12 cellular contexts compared by ENCODE assay signal in genomic region chr17:35046245-35046644, GRCh38. TPM values are rescaled to one million over a fixed set of nuclear protein-coding genes. Genes with fewer than 3 reads are reported as not detected.
A peak's percentile ranks its signal among the peaks of the same experiment; 100 is the strongest.
DNase-seq lines count a peak whose midpoint lies in the region; ATAC-seq and TF ChIP-seq lines count a peak whose summit lies in the region.
"Had no signal": no experiment of that assay in that cellular context is flagged by ENCODE, and none has a peak within 500 bp of the region (broad histone marks: within the 10 kb centered on the region; RNA-seq: fewer than 3 reads in every experiment).

No MANE protein-coding gene starts in this region.

- H3K4me1 ChIP-seq in MM.1S (ENCODE audit: low read length) (peaks cover 26% of the 10 kb centered on the region), osteoblast (ENCODE audit: insufficient read depth, low read length) (peaks cover 12% of the 10 kb centered on the region), lower lobe of right lung (peaks cover 29% of the 10 kb centered on the region)

- TF ChIP-seq CTCF in GM12864 (IDR thresholded peaks at IDR 0.05; ENCODE audit: low read depth, low read length, missing control alignments) (no peak), MM.1S (IDR thresholded peaks at IDR 0.05; ENCODE audit: low read length) (no peak), osteoblast (IDR thresholded peaks at IDR 0.05; ENCODE audit: extremely low read depth, low read depth, low read length) (no peak), lower lobe of right lung (IDR thresholded peaks at IDR 0.05) (no peak)

- H3K79me2 ChIP-seq in MM.1S (ENCODE audit: low read length), result peaks cover 53% of the 10 kb centered on the region
- H3K79me2 ChIP-seq in osteoblast (ENCODE audit: insufficient read depth, low read length), result peaks cover 53% of the 10 kb centered on the region

- no peaks in the 10 kb centered on the region for H3K27me3 Mint-ChIP-seq in dendritic cell treated with granulocyte-macrophage colony-stimulating factor and Interleukin-4, amounts not matched to agents 40 ng/mL and 50 ng/mL, for 4 days

- peak overlapping the region; percentile 45; the same call in 1 of the 2 replicates for H3K9ac ChIP-seq in MM.1S (ENCODE audit: low read length)

- H3K4me3 ChIP-seq in GM12864 (ENCODE audit: low read depth, low read length) (peak overlapping the region; percentile 39), MM.1S (ENCODE audit: low read length) (peak overlapping the region; percentile 56), osteoblast (ENCODE audit: insufficient read depth, low read length) (peak overlapping the region; percentile 10), lower lobe of right lung (no peak overlapping the region)
- H3K4me3 ChIP-seq: left ventricle myocardium inferior had no signal

- no peak for ATAC-seq in HG03159 (IDR thresholded peaks at IDR 0.05; ENCODE audit: unreplicated experiment)
- ATAC-seq in lower lobe of right lung, result no peak

- H3K27me3 ChIP-seq in MM.1S (replicated peaks; ENCODE audit: insufficient read depth, low read length), result no peaks in the 10 kb centered on the region
- no peaks in the 10 kb centered on the region for H3K27me3 ChIP-seq in osteoblast (ENCODE audit: insufficient read depth, low read length)
- H3K27me3 ChIP-seq in lower lobe of right lung (ENCODE audit: low read depth), result no peaks in the 10 kb centered on the region

- no peaks in the 10 kb centered on the region for H4K20me1 ChIP-seq in MM.1S (ENCODE audit: insufficient read depth, low read length)
- peaks cover 7% of the 10 kb centered on the region for H4K20me1 ChIP-seq in osteoblast (ENCODE audit: insufficient read depth, low read length)

- no peaks in the 10 kb centered on the region for H3K9me3 ChIP-seq in MM.1S (replicated peaks; ENCODE audit: insufficient read depth, low read length)
- H3K9me3 ChIP-seq in osteoblast (ENCODE audit: low read depth, low read length), result no peaks in the 10 kb centered on the region
- no peaks in the 10 kb centered on the region for H3K9me3 ChIP-seq in lower lobe of right lung
- H3K9me3 ChIP-seq: left ventricle myocardium inferior had no signal

- H3K36me3 ChIP-seq in MM.1S (replicated peaks; ENCODE audit: insufficient read depth, low read length), result no peaks in the 10 kb centered on the region
- H3K36me3 ChIP-seq in osteoblast (ENCODE audit: insufficient read depth, low read length), result no peaks in the 10 kb centered on the region
- no peaks in the 10 kb centered on the region for H3K36me3 ChIP-seq in lower lobe of right lung
- H3K36me3 ChIP-seq: left ventricle myocardium inferior had no signal

- H2AFZ ChIP-seq in MM.1S (ENCODE audit: low read length) (0 out of 2 replicates have a peak overlapping the region, but pooled peaks have one; percentile 8), osteoblast (ENCODE audit: low read length) (no peak overlapping the region)

- peak overlapping the region; percentile 43 for H3K27ac Mint-ChIP-seq in dendritic cell treated with granulocyte-macrophage colony-stimulating factor and Interleukin-4, amounts not matched to agents 40 ng/mL and 50 ng/mL, for 4 days

- peaks cover 3% of the 10 kb centered on the region for H3K9me3 Mint-ChIP-seq in dendritic cell treated with granulocyte-macrophage colony-stimulating factor and Interleukin-4, amounts not matched to agents 40 ng/mL and 50 ng/mL, for 4 days

- DNase-seq in GM12864 (ENCODE audit: low read depth) (no peak), MM.1S (no peak), osteoblast (ENCODE audit: insufficient read length, low spot score, missing footprints) (no peak), hypothalamus (lab: John Stamatoyannopoulos, UW) (no peak), lower lobe of right lung (no peak), HuH-7.5 (ENCODE audit: low spot score) (no peak)
- DNase-seq: foreskin fibroblast, left ventricle myocardium inferior, NCI-H1092 treated with DMSO at 0.1 percent for 48 hours had no signal

- no peak overlapping the region for H3K4me3 Mint-ChIP-seq in dendritic cell treated with granulocyte-macrophage colony-stimulating factor and Interleukin-4, amounts not matched to agents 40 ng/mL and 50 ng/mL, for 4 days

- peaks cover 50% of the 10 kb centered on the region for H3K4me1 Mint-ChIP-seq in dendritic cell treated with granulocyte-macrophage colony-stimulating factor and Interleukin-4, amounts not matched to agents 40 ng/mL and 50 ng/mL, for 4 days (ENCODE audit: low read depth)

- no peaks in the 10 kb centered on the region for H3K9me2 ChIP-seq in MM.1S (replicated peaks; ENCODE audit: insufficient read depth, low read length)

- H3K27ac ChIP-seq in MM.1S (ENCODE audit: low read length) (peak overlapping the region; percentile 72; the same call in 1 of the 2 replicates), osteoblast (ENCODE audit: low read depth, low read length) (peak overlapping the region; percentile 10), lower lobe of right lung (no peak overlapping the region)
- H3K27ac ChIP-seq: HL-60, left ventricle myocardium inferior had no signal

- H3K36me3 Mint-ChIP-seq in dendritic cell treated with granulocyte-macrophage colony-stimulating factor and Interleukin-4, amounts not matched to agents 40 ng/mL and 50 ng/mL, for 4 days (ENCODE audit: low read depth), result peaks cover 23% of the 10 kb centered on the region

- peaks cover 27% of the 10 kb centered on the region for H3F3A ChIP-seq in MM.1S (ENCODE audit: insufficient read depth, low read length)

- H3K4me2 ChIP-seq in MM.1S (ENCODE audit: low read depth, low read length) (peak overlapping the region; percentile 69), osteoblast (ENCODE audit: insufficient read depth, low read length) (peak overlapping the region; percentile 53)

- intact Hi-C loops in dendritic cell treated with granulocyte-macrophage colony-stimulating factor and Interleukin-4, amounts not matched to agents 40 ng/mL and 50 ng/mL, for 4 days (cut with micrococcal nuclease), result no loop called here
- intact Hi-C loops in lower lobe of right lung (cut with DNase I), result no loop called here

RNA-seq across cellular contexts. Expression of gene RFFL, which starts 17.3 kb away (rescaled TPM):
- total RNA-seq in osteoblast (15.2 and 15.6 TPM in 2 replicates), lower lobe of right lung (27.6 TPM)
